19 cellular contexts compared by ENCODE assay signal in genomic region chr5:132266836-132267160, GRCh38. TPM values are rescaled to one million over a fixed set of nuclear protein-coding genes. Genes with fewer than 3 reads are reported as not detected.
DNase-seq lines count a peak whose midpoint lies in the region; ATAC-seq and TF ChIP-seq lines count a peak whose summit lies in the region.
"Had no signal": no experiment of that assay in that cellular context is flagged by ENCODE, and none has a peak within 500 bp of the region (broad histone marks: within the 10 kb centered on the region; RNA-seq: fewer than 3 reads in every experiment).

No MANE protein-coding gene starts in this region.

- H3K9me3 ChIP-seq in left ventricle myocardium inferior (replicated peaks): no peaks in the 10 kb centered on the region
- H3K9me3 ChIP-seq in fibroblast of lung (ENCODE audit: control insufficient read depth, insufficient read depth, low read depth, low read length): no peaks in the 10 kb centered on the region
- H3K9me3 ChIP-seq: BLaER1 treated with 17β-estradiol and CSF1 and Interleukin-3, amounts not matched to agents 10 nM and 100 nM; prostate gland had no signal

- H3K4me3 ChIP-seq in left ventricle myocardium inferior (no peak overlapping the region), fibroblast of lung (replicated peaks in 1 of 4; ENCODE audit: control extremely low read depth in 1 of 4, insufficient read depth in 1 of 4, low read depth in 3 of 4, low read length in 4 of 4) (no peak overlapping the region), rectal smooth muscle tissue (ENCODE audit: low read length) (no peak overlapping the region)
- H3K4me3 ChIP-seq: BLaER1 treated with 17β-estradiol and CSF1 and Interleukin-3, amounts not matched to agents 10 nM and 100 nM; prostate gland had no signal

- H4K20me1 ChIP-seq in fibroblast of lung (ENCODE audit: control insufficient read depth, extremely low read depth, insufficient read depth, low read length): no peaks in the 10 kb centered on the region

- H3K9ac ChIP-seq in fibroblast of lung (ENCODE audit: insufficient read depth, low read length) (no peak overlapping the region), rectal smooth muscle tissue (ENCODE audit: low read length) (no peak overlapping the region)
- H3K9ac ChIP-seq: BLaER1 treated with 17β-estradiol and CSF1 and Interleukin-3, amounts not matched to agents 10 nM and 100 nM had no signal

- intact Hi-C loops in left ventricle myocardium inferior (cut with micrococcal nuclease): no loop called here
- intact Hi-C loops in left cardiac atrium (cut with DNase I): no loop called here

- H3K27ac ChIP-seq in left ventricle myocardium inferior (replicated peaks) (peak overlapping the region; percentile 81), fibroblast of lung (ENCODE audit: insufficient read depth, low read length) (peak overlapping the region; percentile 98), rectal smooth muscle tissue (ENCODE audit: low read depth, low read length) (peak overlapping the region; percentile 99)
- H3K27ac ChIP-seq: BLaER1 treated with 17β-estradiol and CSF1 and Interleukin-3, amounts not matched to agents 10 nM and 100 nM had no signal

- H3K27me3 ChIP-seq in left ventricle myocardium inferior (ENCODE audit: low read depth): no peaks in the 10 kb centered on the region
- no peaks in the 10 kb centered on the region for H3K27me3 ChIP-seq in fibroblast of lung (ENCODE audit: control insufficient read depth, insufficient read depth, low read length)
- no peaks in the 10 kb centered on the region for H3K27me3 ChIP-seq in rectal smooth muscle tissue (ENCODE audit: control insufficient read depth, insufficient read depth, low read length)

- no peaks in the 10 kb centered on the region for H3K36me3 ChIP-seq in left ventricle myocardium inferior
- peaks cover 19% of the 10 kb centered on the region for H3K36me3 ChIP-seq in fibroblast of lung (ENCODE audit: control insufficient read depth, insufficient read depth, low read length)
- H3K36me3 ChIP-seq in rectal smooth muscle tissue (ENCODE audit: control insufficient read depth, insufficient read depth, low read length): peaks cover 13% of the 10 kb centered on the region
- H3K36me3 ChIP-seq: BLaER1 treated with 17β-estradiol and CSF1 and Interleukin-3, amounts not matched to agents 10 nM and 100 nM; prostate gland had no signal

- ATAC-seq in left cardiac atrium: no peak
- ATAC-seq: activated CD4-positive, alpha-beta T cell treated with anti-CD3 and anti-CD28 coated beads for 36 hours; HCT116 had no signal

- H3K4me2 ChIP-seq in fibroblast of lung (ENCODE audit: extremely low read depth, insufficient read depth, low read length): no peak overlapping the region
- H3K4me2 ChIP-seq: BLaER1 treated with 17β-estradiol and CSF1 and Interleukin-3, amounts not matched to agents 10 nM and 100 nM had no signal

- H2AFZ ChIP-seq in fibroblast of lung (ENCODE audit: low read length): no peak overlapping the region

- H3K4me1 ChIP-seq in left ventricle myocardium inferior (peaks cover 43% of the 10 kb centered on the region), fibroblast of lung (ENCODE audit: control insufficient read depth, extremely low read depth, insufficient read depth, low read length) (peaks cover 49% of the 10 kb centered on the region), rectal smooth muscle tissue (ENCODE audit: control insufficient read depth, insufficient read depth, low read length) (peaks cover 77% of the 10 kb centered on the region)

- peaks cover 3% of the 10 kb centered on the region for H3K79me2 ChIP-seq in fibroblast of lung (ENCODE audit: control insufficient read depth, insufficient read depth, low read length)

- TF ChIP-seq CTCF in left ventricle myocardium inferior (IDR thresholded peaks at IDR 0.05; ENCODE audit: borderline replicate concordance) (no peak), fibroblast of lung (conservative IDR thresholded peaks at IDR 0.05 in 1 of 2, IDR thresholded peaks at IDR 0.05 in 1 of 2; ENCODE audit: low read depth in 1 of 2, low read length in 2 of 2) (no peak)

- DNase-seq in left ventricle myocardium inferior: no peak
- DNase-seq in left cardiac atrium: no peak
- no peak for DNase-seq in fibroblast of lung (ENCODE audit: low read depth in 2 of 2)
- no peak for DNase-seq in DMS79 treated with DMSO at 0.1 percent for 48 hours (lab: John Stamatoyannopoulos, UW)
- no peak for DNase-seq in activated CD4-positive, alpha-beta T cell treated with anti-CD3 and anti-CD28 coated beads, Interleukin-2, amount 50 U/mL, for 1 hour
- no peak for DNase-seq in Kasumi-1 (lab: John Stamatoyannopoulos, UW)
- no peak for DNase-seq in NCI-H2227 treated with DMSO at 0.1 percent for 48 hours (lab: John Stamatoyannopoulos, UW)
- DNase-seq: activated CD4-positive, alpha-beta T cell treated with anti-CD3 and anti-CD28 coated beads for 36 hours; activated gamma-delta T cell treated with Interleukin-2 at 50 U/mL for 16 hours; midbrain; NCI-H1436; NCI-H526; SHP77 treated with DMSO at 0.1 percent for 48 hours; stimulated activated CD4-positive, alpha-beta T cell treated with anti-CD3 and anti-CD28 coated beads, Interleukin-4, amount 100 ng/mL, for 24 hours had no signal

RNA-seq across cellular contexts. Expression of gene PDLIM4, which starts 9.3 kb away (rescaled TPM):
- total RNA-seq in left ventricle myocardium inferior (4.8 TPM), left cardiac atrium (10 to 100 TPM; 12.4 to 38.5 TPM), fibroblast of lung (44.4 and 67.2 TPM in 2 replicates)
- polyA plus RNA-seq in fibroblast of lung: 10.7 and 41.5 TPM in 2 replicates
- polyA plus RNA-seq in fibroblast of lung (2012): 24.9 and 115 TPM in 2 replicates
- 19.9 and 35.9 TPM in 2 replicates for polyA minus RNA-seq in fibroblast of lung (ENCODE audit: low replicate concordance)
- polyA plus RNA-seq: neural cell had no signal

RNA-seq across cellular contexts. Expression of gene SLC22A4, which starts 27.4 kb away (rescaled TPM):
- 2.0 TPM for total RNA-seq in left ventricle myocardium inferior
- total RNA-seq in left cardiac atrium: 1 to 10 TPM; 2.2 to 3.3 TPM
- 1.3 and 4.1 TPM in 2 replicates for total RNA-seq in fibroblast of lung
- polyA plus RNA-seq in fibroblast of lung: 1.1 and 3.4 TPM in 2 replicates
- polyA plus RNA-seq in fibroblast of lung (2012): 0.69 and 2.3 TPM in 2 replicates
- 5.7 TPM in 1 of 2 replicates, not detected in the other for polyA minus RNA-seq in fibroblast of lung (ENCODE audit: low replicate concordance)

RNA-seq across cellular contexts. Expression of gene P4HA2, which starts 39.1 kb away (rescaled TPM):
- total RNA-seq in left ventricle myocardium inferior (80.5 TPM), left cardiac atrium (10 to 100 TPM; 60.2 to 78.4 TPM), fibroblast of lung (376 and 553 TPM in 2 replicates)
- 184 and 187 TPM in 2 replicates for polyA plus RNA-seq in fibroblast of lung
- 142 and 147 TPM in 2 replicates for polyA plus RNA-seq in fibroblast of lung (2012)
- 260 and 282 TPM in 2 replicates for polyA minus RNA-seq in fibroblast of lung (ENCODE audit: low replicate concordance)
